Comparison of ENCODE assay signal across 22 cellular contexts in genomic region chr2:201699384-201699783, GRCh38. TPM values are rescaled to one million over a fixed set of nuclear protein-coding genes. Genes with fewer than 3 reads are reported as not detected.
DNase-seq lines count a peak whose midpoint lies in the region; ATAC-seq, FAIRE-seq and TF ChIP-seq lines count a peak whose summit lies in the region.
"Had no signal": no experiment of that assay in that cellular context is flagged by ENCODE, and none has a peak within 500 bp of the region (broad histone marks: within the 10 kb centered on the region; RNA-seq: fewer than 3 reads in every experiment).

No MANE protein-coding gene starts in this region.

- TF ChIP-seq POLR2A in endothelial cell of umbilical vein (IDR thresholded peaks at IDR 0.05; ENCODE audit: low read depth, low read length), result no peak

- POLR2A ChIA-PET in endothelial cell of umbilical vein (lab: Charles Lee), result interaction anchor here (1.3 to 1.5 kb wide), 2 partner anchors 37 to 44 kb away, joined by 3 to 4 read pairs; no protein-coding TSS in a partner anchor

- H3K9me1 ChIP-seq in endothelial cell of umbilical vein (replicated peaks; ENCODE audit: control insufficient read depth, extremely low read depth, insufficient read depth, low read length), result no peaks in the 10 kb centered on the region

- peak; percentile 15 for DNase-seq in EH (ENCODE audit: low read depth)
- peak; percentile 6 for DNase-seq in LHCN-M2 (ENCODE audit: low read depth)
- peak; percentile 62 for DNase-seq in endothelial cell of umbilical vein (ENCODE audit: low read depth, low spot score)
- peak; percentile 12 for DNase-seq in pons (ENCODE audit: low spot score)
- no peak for DNase-seq in iPS-NIHi7 (ENCODE audit: extremely low spot score)
- no peak for DNase-seq in putamen (ENCODE audit: low spot score)
- DNase-seq: activated naive CD4-positive, alpha-beta T cell treated with anti-CD3 and anti-CD28 coated beads, Interleukin-2, amount 10 ng/mL, durations not matched to agents 7 days and 5 days; activated T-cell treated with anti-CD3 and anti-CD28 coated beads for 4 hours; colonic mucosa; Karpas-422; midbrain; NCI-H1417 treated with DMSO at 0.1 percent for 48 hours; NCI-H2171 treated with DMSO at 0.1 percent for 48 hours; NCI-H774; stimulated activated naive CD4-positive, alpha-beta T cell had no signal

- dilution Hi-C loops in endothelial cell of umbilical vein (cut with MboI; ENCODE audit: extremely low pct_ligation_motif_present, low sequenced_read_pairs), result no loop called here

- H3K9ac ChIP-seq in endothelial cell of umbilical vein (replicated peaks; ENCODE audit: extremely low read depth, insufficient read depth, low read length), result peak overlapping the region; percentile 89

- no peaks in the 10 kb centered on the region for H4K20me1 ChIP-seq in endothelial cell of umbilical vein (replicated peaks; ENCODE audit: control insufficient read depth, extremely low read depth, insufficient read depth, low read length)

- no peaks in the 10 kb centered on the region for H3K79me2 ChIP-seq in endothelial cell of umbilical vein (ENCODE audit: control insufficient read depth, insufficient read depth, low read length)

- no peaks in the 10 kb centered on the region for H3K9me3 ChIP-seq in endothelial cell of umbilical vein (replicated peaks; ENCODE audit: control insufficient read depth, insufficient read depth, low read length)
- H3K9me3 ChIP-seq: ascending aorta, colonic mucosa, tibial nerve had no signal

- no peak for TF ChIP-seq CTCF in endothelial cell of umbilical vein (IDR thresholded peaks at IDR 0.05; ENCODE audit: extremely low read depth in 1 of 2, insufficient read depth in 1 of 2, low read depth in 1 of 2, low read length in 2 of 2)

- no peak overlapping the region for H2AFZ ChIP-seq in endothelial cell of umbilical vein (ENCODE audit: low read depth, low read length)

- peaks cover 70% of the 10 kb centered on the region for H3K4me1 ChIP-seq in endothelial cell of umbilical vein (ENCODE audit: control insufficient read depth, extremely low read depth, insufficient read depth, low read length)
- H3K4me1 ChIP-seq: colonic mucosa had no signal

- peak overlapping the region in 1 of 3 experiments; percentile 34 for H3K4me3 ChIP-seq in endothelial cell of umbilical vein (replicated peaks in 1 of 3; ENCODE audit: insufficient read depth in 1 of 3, low read depth in 1 of 3, low read length in 3 of 3)
- H3K4me3 ChIP-seq: ascending aorta, colonic mucosa, tibial nerve had no signal

- CTCF ChIA-PET in endothelial cell of umbilical vein (lab: Charles Lee), result interaction anchor here (1.0 to 4.4 kb wide), 4 partner anchors 10 to 44 kb away, joined by 3 to 32 read pairs (median 14); no protein-coding TSS in a partner anchor

- no peaks in the 10 kb centered on the region for H3K27me3 ChIP-seq in endothelial cell of umbilical vein (ENCODE audit: control insufficient read depth in 2 of 2, insufficient read depth in 2 of 2, low read length in 2 of 2)
- H3K27me3 ChIP-seq: ascending aorta, colonic mucosa, tibial nerve had no signal

- H3K27ac ChIP-seq in endothelial cell of umbilical vein (ENCODE audit: insufficient read depth, low read depth, low read length), result peak overlapping the region; percentile 96
- H3K27ac ChIP-seq: colonic mucosa had no signal

- H3K4me2 ChIP-seq in endothelial cell of umbilical vein (ENCODE audit: insufficient read depth, low read length), result peak overlapping the region; percentile 78

- intact Hi-C loops in endothelial cell of umbilical vein (cut with micrococcal nuclease), result loop anchor here (1.0 to 5.0 kb wide), 5 partner anchors 8 to 442 kb away; partner anchors contain the start of genes STRADB and TRAK2

- ATAC-seq in GM21529 (IDR thresholded peaks at IDR 0.05; ENCODE audit: unreplicated experiment) (no peak), GM19463 (IDR thresholded peaks at IDR 0.05; ENCODE audit: unreplicated experiment) (no peak)
- ATAC-seq: Panc1 had no signal

- peak; percentile 50 for FAIRE-seq in endothelial cell of umbilical vein (lab: Jason Lieb, UNC)
- FAIRE-seq: frontal cortex, TTC549 had no signal

- H3K36me3 ChIP-seq in endothelial cell of umbilical vein (ENCODE audit: control insufficient read depth in 2 of 2, extremely low read depth in 1 of 2, insufficient read depth in 2 of 2, low read length in 2 of 2), result peaks cover 2 to 8% of the 10 kb centered on the region in 2 experiments
- H3K36me3 ChIP-seq: colonic mucosa had no signal

- BruUV-seq in endothelial cell of umbilical vein (replicated peaks; lab: Mats Ljungman, UMichigan), result no TSS peak

TF ChIP-seq in endothelial cell of umbilical vein, 7 proteins besides CTCF, POLR2A, EP300 and RAD21:
- TF ChIP-seq EZH2 (IDR thresholded peaks at IDR 0.05; ENCODE audit: borderline replicate concordance, low read depth, low read length, severe bottlenecking), result no peak
- no peak for TF ChIP-seq MYC (IDR thresholded peaks at IDR 0.05; ENCODE audit: low read depth, low read length)
- TF ChIP-seq POLR2AphosphoS5 (IDR thresholded peaks at IDR 0.05; ENCODE audit: insufficient read depth, low read depth, low read length), result no peak
- TF ChIP-seq MAX (IDR thresholded peaks at IDR 0.05; ENCODE audit: insufficient read depth, insufficient read length), result no peak
- no peak for TF ChIP-seq FOS (IDR thresholded peaks at IDR 0.05; ENCODE audit: borderline replicate concordance, insufficient read depth, low read length)
- TF ChIP-seq GATA2 (IDR thresholded peaks at IDR 0.05; ENCODE audit: insufficient read depth, insufficient read length, low read depth, low read length), result no peak
- no peak for TF ChIP-seq JUN (IDR thresholded peaks at IDR 0.05; ENCODE audit: borderline replicate concordance, insufficient read depth, insufficient read length, low read depth)

RNA-seq across cellular contexts. Expression of gene MPP4, which starts 0.9 kb away (rescaled TPM):
- 111 and 140 TPM in 2 replicates for total RNA-seq in LHCN-M2 (2014; rRNA removed)
- 12.7 TPM for polyA plus RNA-seq in LHCN-M2 (2012)
- 7.6 and 9.7 TPM in 2 replicates for total RNA-seq in endothelial cell of umbilical vein
- polyA plus RNA-seq in endothelial cell of umbilical vein, result 5.3 and 5.6 TPM in 2 replicates
- polyA plus RNA-seq in endothelial cell of umbilical vein (2011; cell fraction: cytosol; rRNA removed), result 5.3 and 5.6 TPM in 2 replicates
- 23.4 and 30.5 TPM in 2 replicates for polyA plus RNA-seq in endothelial cell of umbilical vein (2011; cell fraction: nucleus; rRNA removed)
- polyA plus RNA-seq in endothelial cell of umbilical vein (2012), result 2.5 and 4.8 TPM in 2 replicates
- polyA minus RNA-seq in endothelial cell of umbilical vein, result 7.1 and 7.3 TPM in 2 replicates
- polyA minus RNA-seq in endothelial cell of umbilical vein (2011; cell fraction: cytosol; rRNA and poly(A)+ RNA removed), result not detected
- polyA minus RNA-seq in endothelial cell of umbilical vein (2011; cell fraction: nucleus; rRNA and poly(A)+ RNA removed), result 10.3 and 18.0 TPM in 2 replicates
- total RNA-seq: ascending aorta, colonic mucosa had no signal

RNA-seq across cellular contexts. Expression of gene TMEM237, which starts 56.1 kb away (rescaled TPM):
- total RNA-seq in LHCN-M2 (2014; rRNA removed) (92.9 and 102 TPM in 2 replicates), endothelial cell of umbilical vein (57.2 and 64.7 TPM in 2 replicates)
- polyA plus RNA-seq in LHCN-M2 (2012), result 25.3 TPM
- polyA plus RNA-seq in endothelial cell of umbilical vein, result 36.3 and 41.2 TPM in 2 replicates
- 43.5 and 52.9 TPM in 2 replicates for polyA plus RNA-seq in endothelial cell of umbilical vein (2011; cell fraction: cytosol; rRNA removed)
- 43.9 and 58.1 TPM in 2 replicates for polyA plus RNA-seq in endothelial cell of umbilical vein (2011; cell fraction: nucleus; rRNA removed)
- 28.2 and 36.8 TPM in 2 replicates for polyA plus RNA-seq in endothelial cell of umbilical vein (2012)
- polyA minus RNA-seq in endothelial cell of umbilical vein, result 56.0 and 66.7 TPM in 2 replicates
- polyA minus RNA-seq in endothelial cell of umbilical vein (2011; cell fraction: cytosol; rRNA and poly(A)+ RNA removed), result 7.5 TPM
- 35.4 and 55.9 TPM in 2 replicates for polyA minus RNA-seq in endothelial cell of umbilical vein (2011; cell fraction: nucleus; rRNA and poly(A)+ RNA removed)

Comparison
In these comparisons a context has a peak if more than half of its experiments do, and no peak if none do; other contexts are left out.
1. DNase-seq: peak in EH (single experiment), LHCN-M2 (single experiment), endothelial cell of umbilical vein (single experiment) and pons (single experiment); none in iPS-NIHi7 (single experiment) and putamen (single experiment).
2. RNA of gene MPP4, which starts 0.9 kb away (total RNA-seq): 111 to 140 TPM in LHCN-M2; 7.6 to 9.7 TPM in endothelial cell of umbilical vein; every median in the first group is over 10 times any median in the second.